7 cellular contexts compared by ENCODE assay signal in genomic region chrX:137052641-137053235, GRCh38. TPM values are rescaled to one million over a fixed set of nuclear protein-coding genes. Genes with fewer than 3 reads are reported as not detected.
DNase-seq lines count a peak whose midpoint lies in the region; ATAC-seq, FAIRE-seq and TF ChIP-seq lines count a peak whose summit lies in the region.

No MANE protein-coding gene starts in this region.

- no peak for TF ChIP-seq EP300 in esophagus muscularis mucosa (IDR thresholded peaks at IDR 0.05)

- H3K27ac ChIP-seq in esophagus muscularis mucosa (replicated peaks in 1 of 4), result no peak overlapping the region
- no peak overlapping the region for H3K27ac ChIP-seq in rectal smooth muscle tissue (ENCODE audit: low read depth, low read length)
- H3K27ac ChIP-seq in kidney (ENCODE audit: low read depth in 2 of 2, low read length in 2 of 2), result no peak overlapping the region

- no peak for TF ChIP-seq CTCF in activated B cell treated with CpG ODN at 0.5 μM for 24 hours (IDR thresholded peaks at IDR 0.05)
- TF ChIP-seq CTCF in esophagus muscularis mucosa (IDR thresholded peaks at IDR 0.05), result peak in 1 of 3 experiments; percentile 3
- no peak for TF ChIP-seq CTCF in kidney (IDR thresholded peaks at IDR 0.05; ENCODE audit: borderline replicate concordance, extremely low read depth, insufficient read depth)

- POLR2A ChIA-PET in activated B cell treated with CpG ODN at 0.5 μM for 24 hours (lab: Charles Lee), result no interaction called here

- CTCF ChIA-PET in activated B cell treated with CpG ODN at 0.5 μM for 24 hours (lab: Charles Lee), result interaction anchor here (1.0 to 1.5 kb wide), 5 partner anchors 9 to 1025 kb away, joined by 4 to 5 read pairs (median 4); no protein-coding TSS in a partner anchor

- 35% methylated on average over 35 of the region's 37 CpGs for WGBS in esophagus muscularis mucosa

- FAIRE-seq in kidney (lab: Jason Lieb, UNC), result no peak

- peaks cover 15% of the 10 kb centered on the region for H3K27me3 Mint-ChIP-seq in activated B cell treated with CpG ODN at 0.5 μM for 24 hours

- no peak overlapping the region for H3K27ac Mint-ChIP-seq in activated B cell treated with CpG ODN at 0.5 μM for 24 hours

- intact Hi-C loops in activated B cell treated with CpG ODN at 0.5 μM for 24 hours (cut with micrococcal nuclease), result loop anchor here (1.0 kb wide), 4 partner anchors 20 to 444 kb away; no protein-coding TSS in a partner anchor
- intact Hi-C loops in esophagus muscularis mucosa (cut with DNase I), result no loop called here
- intact Hi-C loops in kidney (cut with DNase I), result loop anchor here (10.0 kb wide), 1 partner anchor 98 kb away; no protein-coding TSS in a partner anchor

- H3K27me3 ChIP-seq in esophagus muscularis mucosa, result peaks cover 0 to 7% (median 3%) of the 10 kb centered on the region in 4 donors
- peaks cover 8% of the 10 kb centered on the region for H3K27me3 ChIP-seq in rectal smooth muscle tissue (ENCODE audit: control insufficient read depth, insufficient read depth, low read length)

- H3K9me3 ChIP-seq in esophagus muscularis mucosa (no peaks in the 10 kb centered on the region), kidney (ENCODE audit: control insufficient read depth in 1 of 2, low read length in 2 of 2) (no peaks in the 10 kb centered on the region)

- H3K9ac ChIP-seq in rectal smooth muscle tissue (ENCODE audit: low read length) (no peak overlapping the region), kidney (ENCODE audit: low read length in 2 of 2) (no peak overlapping the region)

- H3K4me1 ChIP-seq in esophagus muscularis mucosa (peaks cover 0 to 15% (median 12%) of the 10 kb centered on the region in 4 donors), rectal smooth muscle tissue (ENCODE audit: control insufficient read depth, insufficient read depth, low read length) (no peaks in the 10 kb centered on the region), kidney (ENCODE audit: control insufficient read depth in 1 of 2, insufficient read depth in 1 of 2, low read depth in 1 of 2, low read length in 2 of 2) (no peaks in the 10 kb centered on the region)

- no peak for DNase-seq in activated B cell treated with CpG ODN at 0.5 μM for 24 hours
- no peak for DNase-seq in esophagus muscularis mucosa (ENCODE audit: extremely low spot score)
- DNase-seq in GF-D8 (lab: John Stamatoyannopoulos, UW), result no peak
- no peak for DNase-seq in kidney

- H3K9me3 Mint-ChIP-seq in activated B cell treated with CpG ODN at 0.5 μM for 24 hours, result no peaks in the 10 kb centered on the region

- no peak for TF ChIP-seq POLR2A in esophagus muscularis mucosa (IDR thresholded peaks at IDR 0.05; ENCODE audit: low read depth)

- H3K4me1 Mint-ChIP-seq in activated B cell treated with CpG ODN at 0.5 μM for 24 hours, result peaks cover 11% of the 10 kb centered on the region

- H3K4me3 ChIP-seq in esophagus muscularis mucosa (peak overlapping the region; percentile 44 to 54 (median 45)), rectal smooth muscle tissue (ENCODE audit: low read length) (peak overlapping the region; percentile 53), kidney (ENCODE audit: low read length in 2 of 2) (peak overlapping the region in 1 of 2 donors; percentile 59)

- ATAC-seq in GM18868 (IDR thresholded peaks at IDR 0.05; ENCODE audit: unreplicated experiment) (peak; percentile 20), HG02943 (IDR thresholded peaks at IDR 0.05; ENCODE audit: low read depth, unreplicated experiment) (peak; percentile 33), activated B cell treated with CpG ODN at 0.5 μM for 24 hours (ENCODE audit: low read depth) (no peak)

- H3K4me3 Mint-ChIP-seq in activated B cell treated with CpG ODN at 0.5 μM for 24 hours, result peak overlapping the region; percentile 87

- no peaks in the 10 kb centered on the region for H3K36me3 ChIP-seq in esophagus muscularis mucosa
- no peaks in the 10 kb centered on the region for H3K36me3 ChIP-seq in rectal smooth muscle tissue (ENCODE audit: control insufficient read depth, insufficient read depth, low read length)
- no peaks in the 10 kb centered on the region for H3K36me3 ChIP-seq in kidney (ENCODE audit: control insufficient read depth in 1 of 2, insufficient read depth in 2 of 2, low read length in 2 of 2)

- no peaks in the 10 kb centered on the region for H3K36me3 Mint-ChIP-seq in activated B cell treated with CpG ODN at 0.5 μM for 24 hours (ENCODE audit: low read depth)

RNA-seq across cellular contexts. Expression of gene GPR101, which starts 18.9 kb away (rescaled TPM):
- total RNA-seq in activated B cell treated with CpG ODN at 0.5 μM for 24 hours (not detected in 2 replicates), esophagus muscularis mucosa (not detected), kidney (not detected)
- not detected for polyA plus RNA-seq in kidney (ENCODE audit: insufficient read depth, low read depth, low replicate concordance)
